14 cellular contexts compared by ENCODE assay signal in the genomic region with DNA sequence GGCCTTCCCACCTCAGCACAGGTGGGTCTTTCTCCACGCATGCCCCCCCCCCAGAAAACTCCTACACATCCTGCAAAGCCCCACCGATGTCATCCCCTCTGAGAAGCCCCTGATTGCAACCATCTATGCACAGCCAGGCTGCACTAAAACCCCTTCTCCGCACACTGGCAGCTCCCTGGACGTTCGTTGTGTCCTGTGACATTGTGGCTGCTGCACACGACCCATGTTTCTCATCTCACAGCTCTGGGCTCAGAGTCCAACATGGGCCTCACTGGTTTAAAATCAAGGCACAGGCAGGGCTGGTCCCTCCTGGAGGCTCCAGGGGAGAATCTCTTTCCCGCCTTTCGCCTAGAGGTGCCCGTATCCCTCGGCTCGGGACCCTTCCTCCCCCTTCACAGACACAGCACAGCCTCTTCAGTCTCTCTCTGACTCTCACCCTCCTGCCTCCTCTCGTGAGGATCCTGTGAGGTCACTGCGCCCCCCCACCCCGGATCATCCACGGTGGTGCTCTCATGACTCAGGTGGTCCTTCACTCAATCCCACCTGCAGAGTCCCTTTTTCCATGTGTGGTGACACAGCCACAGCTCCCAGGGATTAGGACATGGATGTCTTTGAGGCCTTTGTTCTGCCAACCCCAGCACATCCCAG.
A peak's percentile ranks its signal among the peaks of the same experiment; 100 is the strongest.
DNase-seq lines count a peak whose midpoint lies in the region; ATAC-seq, FAIRE-seq and TF ChIP-seq lines count a peak whose summit lies in the region.
"Had no signal": no experiment of that assay in that cellular context is flagged by ENCODE, and none has a peak within 500 bp of the region (broad histone marks: within the 10 kb centered on the region; RNA-seq: fewer than 3 reads in every experiment).

No MANE protein-coding gene starts in this region.

- H3K4me1 Mint-ChIP-seq in Calu3 (ENCODE audit: low read depth, unreplicated experiment) (peaks cover 27% of the 10 kb centered on the region), progenitor cell of endocrine pancreas (ENCODE audit: low read depth) (peaks cover 19% of the 10 kb centered on the region)

- H3K27me3 Mint-ChIP-seq in Calu3 (ENCODE audit: unreplicated experiment) (no peaks in the 10 kb centered on the region), progenitor cell of endocrine pancreas (peaks cover 5% of the 10 kb centered on the region)
- H3K27me3 Mint-ChIP-seq: activated naive CD8-positive, alpha-beta T cell; effector memory CD8-positive, alpha-beta T cell had no signal

- no peaks in the 10 kb centered on the region for H3K9me1 ChIP-seq in K562 (ENCODE audit: control insufficient read depth, insufficient read depth, low read length)

- H3K4me1 ChIP-seq in K562 (replicated peaks in 1 of 2; ENCODE audit: control insufficient read depth in 2 of 2, insufficient read depth in 2 of 2, low read length in 2 of 2) (peaks cover 4 to 40% of the 10 kb centered on the region in 2 experiments; a peak in 4 of 5 replicates), MM.1S (ENCODE audit: low read length) (0 out of 2 replicates have a peak, but pooled peaks cover 4% of the 10 kb centered on the region)

- H3K27ac Mint-ChIP-seq in Calu3 (ENCODE audit: unreplicated experiment): peak overlapping the region; percentile 83
- H3K27ac Mint-ChIP-seq in progenitor cell of endocrine pancreas: peak overlapping the region; percentile 96
- H3K27ac Mint-ChIP-seq: activated naive CD8-positive, alpha-beta T cell; effector memory CD8-positive, alpha-beta T cell had no signal

- H3K9me3 Mint-ChIP-seq in Calu3 (ENCODE audit: low read depth, unreplicated experiment) (no peaks in the 10 kb centered on the region), progenitor cell of endocrine pancreas (ENCODE audit: low read depth) (no peaks in the 10 kb centered on the region)
- H3K9me3 Mint-ChIP-seq: effector memory CD8-positive, alpha-beta T cell had no signal

- CTCF ChIA-PET in Calu3 (lab: Charles Lee): interaction anchor here (0.7 to 1.2 kb wide), 3 partner anchors 32 to 69 kb away, joined by 3 to 6 read pairs (median 4); no protein-coding TSS in a partner anchor
- CTCF ChIA-PET in K562 (lab: Yijun Ruan, JAX; ENCODE audit: low intra/inter-chr PET ratio): no interaction called here

- DNase-seq in Calu3: no peak
- DNase-seq in K562 (ENCODE audit: extremely low read depth in 1 of 4, low spot score in 3 of 4): no peak
- DNase-seq in progenitor cell of endocrine pancreas (ENCODE audit: low spot score, unreplicated experiment): no peak
- no peak for DNase-seq in NCI-H524 (lab: John Stamatoyannopoulos, UW)
- no peak for DNase-seq in NCI-H1436 (lab: John Stamatoyannopoulos, UW)
- no peak for DNase-seq in MM.1S
- DNase-seq in SKM-1 (lab: John Stamatoyannopoulos, UW; ENCODE audit: unreplicated experiment): no peak
- DNase-seq: effector memory CD8-positive, alpha-beta T cell; NCI-H226; stimulated activated CD4-positive, alpha-beta T cell treated with anti-CD3 and anti-CD28 coated beads, Interleukin-12 subunit alpha, Interleukin-12 subunit beta, amount 100 ng/mL, for 4 hours; T-helper 9 cell had no signal

- in situ Hi-C loops in K562 (cut with MboI): no loop called here

- H3K9ac ChIP-seq in K562 (ENCODE audit: insufficient read depth in 1 of 2, low read depth in 2 of 2, low read length in 2 of 2) (peak overlapping the region in 1 of 2 experiments; percentile 76; a peak in 1 of 4 replicates), MM.1S (ENCODE audit: low read length) (no peak overlapping the region)

- H4K20me1 ChIP-seq in K562 (replicated peaks; ENCODE audit: control insufficient read depth, insufficient read depth, low read length) (no peaks in the 10 kb centered on the region), MM.1S (ENCODE audit: insufficient read depth, low read length) (no peaks in the 10 kb centered on the region)

- no peak for ATAC-seq in K562
- ATAC-seq: effector memory CD8-positive, alpha-beta T cell had no signal

- TF ChIP-seq RAD21 in K562 (CRISPR knock-in tag; conservative IDR thresholded peaks at IDR 0.05 in 1 of 2, IDR thresholded peaks at IDR 0.05 in 1 of 2): no peak

- H3K9me2 ChIP-seq in MM.1S (replicated peaks; ENCODE audit: insufficient read depth, low read length): no peaks in the 10 kb centered on the region

- H3K36me3 ChIP-seq in K562 (ENCODE audit: control insufficient read depth, insufficient read depth, low read length) (no peaks in the 10 kb centered on the region), MM.1S (replicated peaks; ENCODE audit: insufficient read depth, low read length) (no peaks in the 10 kb centered on the region)

- H3K4me3 Mint-ChIP-seq in Calu3 (ENCODE audit: low read depth, unreplicated experiment): peak overlapping the region; percentile 39
- H3K4me3 Mint-ChIP-seq in progenitor cell of endocrine pancreas (ENCODE audit: low read depth): no peak overlapping the region
- H3K4me3 Mint-ChIP-seq: activated naive CD8-positive, alpha-beta T cell; effector memory CD8-positive, alpha-beta T cell had no signal

- WGBS in K562 (ENCODE audit: insufficient coverage, low coverage, missing lambda C conversion rate): 57% methylated on average over 10 of the region's 15 CpGs

- 0 out of 5 replicates have a peak, but pooled peaks cover 0 to 8% of the 10 kb centered on the region in 2 experiments for H3K27me3 ChIP-seq in K562 (ENCODE audit: control insufficient read depth in 2 of 2, insufficient read depth in 2 of 2, low read length in 2 of 2)
- no peaks in the 10 kb centered on the region for H3K27me3 ChIP-seq in layer of hippocampus (ENCODE audit: control insufficient read depth, insufficient read depth, low read length)
- no peaks in the 10 kb centered on the region for H3K27me3 ChIP-seq in MM.1S (replicated peaks; ENCODE audit: insufficient read depth, low read length)

- BruUV-seq in Calu3 (replicated peaks; lab: Mats Ljungman, UMichigan) (no TSS peak), K562 (replicated peaks; lab: Mats Ljungman, UMichigan) (no TSS peak)

- no peak for TF ChIP-seq EP300 in K562 (IDR thresholded peaks at IDR 0.05; ENCODE audit: low read length)

- intact Hi-C loops in Calu3 (cut with micrococcal nuclease; ENCODE audit: unreplicated experiment): no loop called here
- intact Hi-C loops in K562 (cut with micrococcal nuclease): no loop called here

- POLR2A ChIA-PET in K562 (lab: Yijun Ruan, JAX): interaction anchor here (1.5 kb wide), 1 partner anchor 13 kb away, joined by 5 read pairs; no protein-coding TSS in a partner anchor

- H3K4me3 ChIP-seq in K562: no peak overlapping the region
- H3K4me3 ChIP-seq in MM.1S (ENCODE audit: low read length): no peak overlapping the region

- H3K9me3 ChIP-seq in K562 (replicated peaks; ENCODE audit: control insufficient read depth, insufficient read depth, low read depth, low read length): no peaks in the 10 kb centered on the region; the same call in 1 of the 2 replicates
- no peaks in the 10 kb centered on the region for H3K9me3 ChIP-seq in MM.1S (replicated peaks; ENCODE audit: insufficient read depth, low read length)

- H2AFZ ChIP-seq in K562 (ENCODE audit: low read depth, low read length) (no peak overlapping the region), MM.1S (ENCODE audit: low read length) (no peak overlapping the region)

- H3K36me3 Mint-ChIP-seq in Calu3 (ENCODE audit: insufficient read depth, unreplicated experiment) (peaks cover 25% of the 10 kb centered on the region), progenitor cell of endocrine pancreas (ENCODE audit: insufficient read depth) (no peaks in the 10 kb centered on the region)
- H3K36me3 Mint-ChIP-seq: activated naive CD8-positive, alpha-beta T cell had no signal

- H3K27ac ChIP-seq in K562 (ENCODE audit: extremely low read depth, low read depth, low read length): no peak overlapping the region
- H3K27ac ChIP-seq in layer of hippocampus (ENCODE audit: low read depth, low read length): peak overlapping the region; percentile 99
- no peak overlapping the region for H3K27ac ChIP-seq in MM.1S (ENCODE audit: low read length)

- no peak for FAIRE-seq in K562 (lab: Jason Lieb, UNC)
- FAIRE-seq: GM18507 had no signal

- 0 out of 2 replicates have a peak, but pooled peaks cover 2% of the 10 kb centered on the region for H3F3A ChIP-seq in MM.1S (ENCODE audit: insufficient read depth, low read length)

- no peaks in the 10 kb centered on the region for H3K79me2 ChIP-seq in K562 (ENCODE audit: control insufficient read depth, insufficient read depth, low read length)
- no peaks in the 10 kb centered on the region for H3K79me2 ChIP-seq in MM.1S (ENCODE audit: low read length)

- no peak for TF ChIP-seq POLR2A in K562 (conservative IDR thresholded peaks at IDR 0.05)

- H3K4me2 ChIP-seq in K562 (ENCODE audit: insufficient read depth, low read length) (no peak overlapping the region), MM.1S (ENCODE audit: low read depth, low read length) (no peak overlapping the region)

- TF ChIP-seq CTCF in Calu3 (IDR thresholded peaks at IDR 0.05; ENCODE audit: unreplicated experiment): no peak
- TF ChIP-seq CTCF in K562 (IDR thresholded peaks at IDR 0.05 in 2 of 3, conservative IDR thresholded peaks at IDR 0.05 in 1 of 3; ENCODE audit: insufficient read depth in 2 of 3, low read depth in 1 of 3, low read length in 3 of 3): no peak
- no peak for TF ChIP-seq CTCF in progenitor cell of endocrine pancreas (IDR thresholded peaks at IDR 0.05; ENCODE audit: unreplicated experiment)
- TF ChIP-seq CTCF in MM.1S (IDR thresholded peaks at IDR 0.05; ENCODE audit: low read length): no peak

TF ChIP-seq in K562, 482 proteins besides CTCF, POLR2A, EP300 and RAD21:
- TF ChIP-seq HDAC3 (IDR thresholded peaks at IDR 0.05; ENCODE audit: borderline replicate concordance, partially characterized antibody) (no peak), FOXJ2 (tag; IDR thresholded peaks at IDR 0.05) (no peak), CHD2 (IDR thresholded peaks at IDR 0.05; ENCODE audit: low read depth, low read length) (no peak), SRSF9 (IDR thresholded peaks at IDR 0.05; ENCODE audit: borderline replicate concordance, low read depth, low read length) (no peak), SMAD2 (IDR thresholded peaks at IDR 0.05; ENCODE audit: low read depth, low read length) (no peak), ZFX (CRISPR knock-in tag; IDR thresholded peaks at IDR 0.05) (0 out of 2 replicates have a peak, but pooled peaks have one; percentile 1), RBM39 (optimal IDR thresholded peaks at IDR 0.05; ENCODE audit: low read depth, low read length) (no peak)
